In the genomic region with DNA sequence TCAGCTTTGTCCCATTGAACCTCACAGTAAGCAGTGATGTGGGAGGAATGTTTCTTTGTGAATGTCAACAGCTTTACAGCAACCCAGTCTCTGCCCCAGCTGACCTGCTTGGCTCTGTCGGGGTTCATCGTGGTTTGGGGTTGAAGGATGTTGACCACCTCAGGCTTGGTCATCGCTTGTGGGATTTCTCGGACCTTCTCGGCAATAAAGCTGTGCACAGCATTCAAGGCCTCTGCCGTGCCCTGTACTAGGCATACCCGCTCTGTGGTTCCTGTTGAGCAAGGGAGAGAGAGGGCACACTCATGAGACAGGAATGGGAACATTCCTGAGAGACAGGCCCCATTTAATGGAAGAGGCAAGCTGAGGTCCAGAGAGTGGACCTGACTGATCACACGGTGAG, we compare ENCODE assay signal across 16 cellular contexts. TPM values are rescaled to one million over a fixed set of nuclear protein-coding genes. Genes with fewer than 3 reads are reported as not detected.
DNase-seq lines count a peak whose midpoint lies in the region; ATAC-seq, FAIRE-seq and TF ChIP-seq lines count a peak whose summit lies in the region.
"Had no signal": no experiment of that assay in that cellular context is flagged by ENCODE, and none has a peak within 500 bp of the region (broad histone marks: within the 10 kb centered on the region; RNA-seq: fewer than 3 reads in every experiment).

No MANE protein-coding gene starts in this region.

- TF ChIP-seq POLR2A in upper lobe of left lung (IDR thresholded peaks at IDR 0.05), result no peak

- H3K9me3 ChIP-seq in left ventricle myocardium inferior (replicated peaks) (no peaks in the 10 kb centered on the region), hepatocyte (ENCODE audit: low read depth) (no peaks in the 10 kb centered on the region), upper lobe of left lung (no peaks in the 10 kb centered on the region)

- peaks cover 12% of the 10 kb centered on the region for H3K4me1 Mint-ChIP-seq in activated T-helper 17 cell treated with anti-CD3 and anti-CD28 coated beads, Interleukin-2, amount 50 U/mL, for 72 hours

- no peaks in the 10 kb centered on the region for H3K36me3 Mint-ChIP-seq in activated T-helper 17 cell treated with anti-CD3 and anti-CD28 coated beads, Interleukin-2, amount 50 U/mL, for 72 hours (ENCODE audit: low read depth)

- no peak for FAIRE-seq in RCC 7860 (lab: Jason Lieb, UNC)
- FAIRE-seq: endometrium had no signal

- intact Hi-C loops in left ventricle myocardium inferior (cut with micrococcal nuclease), result no loop called here
- intact Hi-C loops in Right ventricle myocardium superior (cut with DNase I), result no loop called here

- H3K4me2 ChIP-seq in hepatocyte, result peak overlapping the region; percentile 87

- H3K4me1 ChIP-seq in left ventricle myocardium inferior, result peaks cover 50% of the 10 kb centered on the region
- peaks cover 6% of the 10 kb centered on the region for H3K4me1 ChIP-seq in hepatocyte (ENCODE audit: insufficient read depth)
- peaks cover 30 to 45% (median 39%) of the 10 kb centered on the region in 4 donors for H3K4me1 ChIP-seq in upper lobe of left lung

- H3K79me2 ChIP-seq in hepatocyte, result no peaks in the 10 kb centered on the region

- no peaks in the 10 kb centered on the region for H3K9me2 ChIP-seq in hepatocyte (replicated peaks; ENCODE audit: insufficient read depth)

- H3K27me3 ChIP-seq in left ventricle myocardium inferior (ENCODE audit: low read depth), result peaks cover 72% of the 10 kb centered on the region
- H3K27me3 ChIP-seq in hepatocyte, result peaks cover 5% of the 10 kb centered on the region
- H3K27me3 ChIP-seq in upper lobe of left lung, result no peaks in the 10 kb centered on the region

- DNase-seq in left ventricle myocardium inferior, result no peak
- no peak for DNase-seq in Right ventricle myocardium superior
- DNase-seq in hepatocyte (ENCODE audit: low spot score), result no peak
- no peak for DNase-seq in upper lobe of left lung
- no peak for DNase-seq in RCC 7860 (ENCODE audit: low spot score)
- DNase-seq in OCI-M2 (lab: John Stamatoyannopoulos, UW; ENCODE audit: unreplicated experiment), result no peak
- no peak for DNase-seq in germinal center (ENCODE audit: low spot score)
- DNase-seq: activated naive CD4-positive, alpha-beta T cell; GM23248; Kasumi-1 had no signal

- TF ChIP-seq EP300 in upper lobe of left lung (IDR thresholded peaks at IDR 0.05), result no peak

- no peaks in the 10 kb centered on the region for H4K20me1 ChIP-seq in hepatocyte (ENCODE audit: insufficient read depth, poor library complexity, severe bottlenecking)

- peak overlapping the region; percentile 79 for H3K4me3 Mint-ChIP-seq in activated T-helper 17 cell treated with anti-CD3 and anti-CD28 coated beads, Interleukin-2, amount 50 U/mL, for 72 hours

- H3K36me3 ChIP-seq in left ventricle myocardium inferior, result no peaks in the 10 kb centered on the region
- H3K36me3 ChIP-seq in hepatocyte (replicated peaks; ENCODE audit: insufficient read depth, low read depth), result no peaks in the 10 kb centered on the region
- peaks cover 0 to 21% (median 0%) of the 10 kb centered on the region in 4 donors for H3K36me3 ChIP-seq in upper lobe of left lung

- peak overlapping the region; percentile 51 for H3K27ac ChIP-seq in left ventricle myocardium inferior (replicated peaks)
- no peak overlapping the region for H3K27ac ChIP-seq in hepatocyte
- peak overlapping the region; percentile 36 to 81 (median 76) for H3K27ac ChIP-seq in upper lobe of left lung
- H3K27ac ChIP-seq: GM23248 had no signal

- peaks cover 3% of the 10 kb centered on the region for H3K9me3 Mint-ChIP-seq in activated T-helper 17 cell treated with anti-CD3 and anti-CD28 coated beads, Interleukin-2, amount 50 U/mL, for 72 hours

- H3K27ac Mint-ChIP-seq in activated T-helper 17 cell treated with anti-CD3 and anti-CD28 coated beads, Interleukin-2, amount 50 U/mL, for 72 hours, result no peak overlapping the region

- TF ChIP-seq CTCF in left ventricle myocardium inferior (IDR thresholded peaks at IDR 0.05; ENCODE audit: borderline replicate concordance) (no peak), hepatocyte (IDR thresholded peaks at IDR 0.05; ENCODE audit: poor library complexity) (no peak), upper lobe of left lung (IDR thresholded peaks at IDR 0.05) (no peak)

- peaks cover 28% of the 10 kb centered on the region for H3K27me3 Mint-ChIP-seq in activated T-helper 17 cell treated with anti-CD3 and anti-CD28 coated beads, Interleukin-2, amount 50 U/mL, for 72 hours

- no peak overlapping the region for H3K4me3 ChIP-seq in left ventricle myocardium inferior
- no peak overlapping the region for H3K4me3 ChIP-seq in hepatocyte
- H3K4me3 ChIP-seq in upper lobe of left lung, result no peak overlapping the region

- no peak overlapping the region for H2AFZ ChIP-seq in hepatocyte

- ATAC-seq in Right ventricle myocardium superior (ENCODE audit: poor library complexity) (no peak), upper lobe of left lung (ENCODE audit: low FRiP score in 2 of 2) (no peak)
- no peak for ATAC-seq in activated T-helper 17 cell treated with anti-CD3 and anti-CD28 coated beads, Interleukin-2, amount 50 U/mL, for 72 hours (replicated peaks)

- WGBS in hepatocyte (ENCODE audit: low lambda C conversion rate, missing lambda C conversion rate), result 95% methylated on average over 8 of the region's 8 CpGs
- 84 to 86% methylated on average over 6 to 8 of the region's 8 CpGs for WGBS in upper lobe of left lung, 2 donors

RNA-seq across cellular contexts. Expression of gene NOVA2, which starts 20.0 kb away (rescaled TPM):
- total RNA-seq in left ventricle myocardium inferior (5.0 TPM), Right ventricle myocardium superior (3.7 TPM), hepatocyte (0.12 TPM in 1 of 2 replicates, not detected in the other), upper lobe of left lung (10 to 100 TPM in 4 of 6 donors, 1 to 10 TPM in 2; 4.7 to 19.0 (median 13.9) TPM)
- under 1 TPM in 1 of 2 donors, not detected in 1; 0.03 TPM for total RNA-seq in activated T-helper 17 cell treated with anti-CD3 and anti-CD28 coated beads, Interleukin-2, amount 50 U/mL, for 72 hours
- polyA plus RNA-seq in hepatocyte, result 0.08 and 0.16 TPM in 2 replicates
- total RNA-seq: GM23248 had no signal
- polyA plus RNA-seq: GM23248 had no signal

RNA-seq across cellular contexts. Expression of gene NANOS2, which starts 39.1 kb away (rescaled TPM):
- total RNA-seq in left ventricle myocardium inferior, result not detected
- not detected for total RNA-seq in Right ventricle myocardium superior
- total RNA-seq in activated T-helper 17 cell treated with anti-CD3 and anti-CD28 coated beads, Interleukin-2, amount 50 U/mL, for 72 hours, result not detected
- total RNA-seq in hepatocyte, result not detected in 2 replicates
- polyA plus RNA-seq in hepatocyte, result not detected in 2 replicates
- not detected for total RNA-seq in upper lobe of left lung
- total RNA-seq: GM23248; lung microvascular endothelial cell; renal cortical epithelial cell; T-helper 1 cell treated with Interleukin-12 subunit alpha and Interleukin-12 subunit beta and Interleukin-4 antibody, amounts not matched to agents 30 ng/mL and 1 ng/mL, for 36 hours had no signal
- polyA plus RNA-seq: AG04450, GM23248 had no signal

RNA-seq across cellular contexts. Expression of gene CCDC61, which starts 41.6 kb away (rescaled TPM):
- 8.7 TPM for total RNA-seq in left ventricle myocardium inferior
- 6.8 TPM for total RNA-seq in Right ventricle myocardium superior
- 10 to 100 TPM; 24.3 to 27.6 TPM for total RNA-seq in activated T-helper 17 cell treated with anti-CD3 and anti-CD28 coated beads, Interleukin-2, amount 50 U/mL, for 72 hours
- total RNA-seq in hepatocyte, result 3.6 and 4.5 TPM in 2 replicates
- polyA plus RNA-seq in hepatocyte, result 7.3 and 9.8 TPM in 2 replicates
- 10 to 100 TPM in 5 of 6 donors, 1 to 10 TPM in 1; 5.9 to 28.3 (median 20.3) TPM for total RNA-seq in upper lobe of left lung

RNA-seq across cellular contexts. Expression of gene MYPOP, which starts 51.3 kb away (rescaled TPM):
- total RNA-seq in left ventricle myocardium inferior (16.2 TPM), Right ventricle myocardium superior (15.2 TPM), hepatocyte (2.4 and 3.5 TPM in 2 replicates), upper lobe of left lung (10 to 100 TPM in 2 of 6 donors, 1 to 10 TPM in 4; 2.3 to 13.6 (median 9.2) TPM)
- 1 to 10 TPM; 7.4 to 7.6 TPM for total RNA-seq in activated T-helper 17 cell treated with anti-CD3 and anti-CD28 coated beads, Interleukin-2, amount 50 U/mL, for 72 hours
- polyA plus RNA-seq in hepatocyte, result 2.5 and 3.1 TPM in 2 replicates
